ENCODE assay signal across 16 cellular contexts in the genomic region with DNA sequence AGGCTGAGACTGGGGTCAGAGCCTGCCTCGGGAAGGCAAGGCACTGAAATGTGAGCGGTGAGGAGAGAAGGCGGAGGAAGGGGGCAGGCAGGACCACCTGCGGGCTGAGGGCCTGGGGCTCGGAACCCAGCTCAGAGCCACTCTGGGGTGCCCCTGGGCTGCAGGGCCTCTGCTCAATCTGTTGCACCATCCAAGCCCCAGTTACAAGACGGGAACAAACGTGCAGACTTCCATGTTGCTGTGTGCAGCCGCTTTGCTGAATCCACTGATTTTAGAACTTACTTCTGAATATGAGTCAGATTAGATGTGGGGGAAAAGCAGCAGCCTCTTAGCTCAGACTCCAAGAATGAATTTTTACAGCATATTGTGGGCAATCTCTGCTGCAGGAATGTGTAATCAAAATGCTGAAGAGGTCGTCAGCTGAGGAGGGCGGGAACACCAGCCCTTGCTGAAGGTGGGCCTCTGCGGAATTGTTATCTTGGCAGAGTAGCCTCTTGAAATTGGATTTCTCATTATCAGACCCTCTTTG. TPM values are rescaled to one million over a fixed set of nuclear protein-coding genes. Genes with fewer than 3 reads are reported as not detected.
DNase-seq lines count a peak whose midpoint lies in the region; ATAC-seq, FAIRE-seq and TF ChIP-seq lines count a peak whose summit lies in the region.
"Had no signal": no experiment of that assay in that cellular context is flagged by ENCODE, and none has a peak within 500 bp of the region (broad histone marks: within the 10 kb centered on the region; RNA-seq: fewer than 3 reads in every experiment).

No MANE protein-coding gene starts in this region.

- H2BK12ac ChIP-seq in neuronal stem cell (ENCODE audit: low read length) = no peak overlapping the region

- H3K36me3 ChIP-seq in BJ (ENCODE audit: control insufficient read depth, insufficient read depth, low read length) (no peaks in the 10 kb centered on the region), neuronal stem cell (replicated peaks in 1 of 2; ENCODE audit: control insufficient read depth in 2 of 2, insufficient read depth in 2 of 2, low read length in 2 of 2) (no peaks in the 10 kb centered on the region), kidney (ENCODE audit: control insufficient read depth in 1 of 2, insufficient read depth in 2 of 2, low read length in 2 of 2) (no peaks in the 10 kb centered on the region)
- H3K36me3 ChIP-seq: HAP-1, pancreas, WERI-Rb-1 had no signal

- peak overlapping the region; percentile 70 for H3K9ac ChIP-seq in neuronal stem cell (ENCODE audit: low read depth, low read length, poor library complexity)
- H3K9ac ChIP-seq in kidney (ENCODE audit: low read length in 2 of 2) = no peak overlapping the region

- H3K4me3 ChIP-seq in BJ (ENCODE audit: low read depth, low read length) (no peak overlapping the region), choroid plexus epithelial cell (ENCODE audit: low read depth, low read length) (no peak overlapping the region), neuronal stem cell (ENCODE audit: low read length in 2 of 2) (peak overlapping the region in 1 of 2 donors; percentile 47), kidney (ENCODE audit: low read length in 2 of 2) (no peak overlapping the region)
- H3K4me3 ChIP-seq: HAP-1, pancreas had no signal

- H3K4ac ChIP-seq in neuronal stem cell (ENCODE audit: low read length) = no peak overlapping the region

- peak overlapping the region; percentile 48 for H2BK120ac ChIP-seq in neuronal stem cell (ENCODE audit: low read depth, low read length)

- no peak for ATAC-seq in GM18868 (IDR thresholded peaks at IDR 0.05; ENCODE audit: unreplicated experiment)
- ATAC-seq: activated T-cell treated with anti-CD3 and anti-CD28 coated beads, Interleukin-2, amount 50 U/mL, for 4 hours; pancreas; stimulated activated naive CD8-positive, alpha-beta T cell treated with anti-CD3 and anti-CD28 coated beads, Interleukin-15, Interleukin-2, amounts not matched to agents 100 U/mL and 50 U/mL, for 24 hours had no signal

- no peak overlapping the region for H3K4me2 ChIP-seq in neuronal stem cell (ENCODE audit: insufficient read depth, low read length, poor library complexity, severe bottlenecking)

- H3K23ac ChIP-seq in neuronal stem cell (ENCODE audit: low read depth, low read length, poor library complexity) = no peak overlapping the region

- POLR2A ChIA-PET in BJ (lab: Charles Lee) = interaction anchor here (1.1 kb wide), 1 partner anchor 10 kb away, joined by 3 read pairs; no protein-coding TSS in a partner anchor

- no peak overlapping the region for H4K91ac ChIP-seq in neuronal stem cell (ENCODE audit: low read depth, low read length, poor library complexity)

- peak overlapping the region; percentile 82 for H2BK15ac ChIP-seq in neuronal stem cell (ENCODE audit: low read length)

- CTCF ChIA-PET in BJ (lab: Yijun Ruan, JAX) = no interaction called here

- no peak for TF ChIP-seq CTCF in BJ (IDR thresholded peaks at IDR 0.05; ENCODE audit: insufficient read depth, low read depth, low read length)
- TF ChIP-seq CTCF in choroid plexus epithelial cell (conservative IDR thresholded peaks at IDR 0.05; ENCODE audit: low read depth, low read length) = no peak
- TF ChIP-seq CTCF in kidney (IDR thresholded peaks at IDR 0.05; ENCODE audit: borderline replicate concordance, extremely low read depth, insufficient read depth) = no peak

- H3K18ac ChIP-seq in neuronal stem cell (ENCODE audit: low read length) = peak overlapping the region; percentile 44

- H3K27me3 ChIP-seq in BJ (ENCODE audit: control insufficient read depth, insufficient read depth, low read length) (peaks cover 2% of the 10 kb centered on the region; the same call in 1 of the 2 replicates), neuronal stem cell (ENCODE audit: control insufficient read depth in 3 of 3, insufficient read depth in 3 of 3, low read depth in 1 of 3, low read length in 3 of 3) (peaks cover 0 to 32% (median 0%) of the 10 kb centered on the region in 3 experiments)
- H3K27me3 ChIP-seq: pancreas had no signal

- peaks cover 2% of the 10 kb centered on the region for H3K79me1 ChIP-seq in neuronal stem cell (ENCODE audit: low read depth, low read length)

- no peak overlapping the region for H2AK5ac ChIP-seq in neuronal stem cell (ENCODE audit: low read depth, low read length)

- no peaks in the 10 kb centered on the region for H3K9me3 ChIP-seq in neuronal stem cell (replicated peaks in 1 of 2; ENCODE audit: control insufficient read depth in 2 of 2, insufficient read depth in 1 of 2, low read depth in 1 of 2, low read length in 2 of 2)
- no peaks in the 10 kb centered on the region for H3K9me3 ChIP-seq in kidney (ENCODE audit: control insufficient read depth in 1 of 2, low read length in 2 of 2)
- H3K9me3 ChIP-seq: HAP-1, pancreas had no signal

- peak overlapping the region; percentile 27 for H2BK5ac ChIP-seq in neuronal stem cell (ENCODE audit: low read length)

- intact Hi-C loops in kidney (cut with DNase I) = no loop called here

- no peak overlapping the region for H3K27ac ChIP-seq in neuronal stem cell (replicated peaks; ENCODE audit: low read length)
- no peak overlapping the region for H3K27ac ChIP-seq in kidney (ENCODE audit: low read depth in 2 of 2, low read length in 2 of 2)
- H3K27ac ChIP-seq: pancreas, WERI-Rb-1 had no signal

- H3K4me1 ChIP-seq in neuronal stem cell (ENCODE audit: control insufficient read depth in 2 of 2, insufficient read depth in 1 of 2, low read depth in 1 of 2, low read length in 2 of 2) (peaks cover 0 to 2% of the 10 kb centered on the region in 2 donors), kidney (ENCODE audit: control insufficient read depth in 1 of 2, insufficient read depth in 1 of 2, low read depth in 1 of 2, low read length in 2 of 2) (no peaks in the 10 kb centered on the region)
- H3K4me1 ChIP-seq: HAP-1, pancreas had no signal

- DNase-seq in BJ (ENCODE audit: low read depth) (peak; percentile 73), LHCN-M2 (ENCODE audit: low read depth) (peak; percentile 53), choroid plexus epithelial cell (ENCODE audit: low read depth) (peak; percentile 81), neuronal stem cell (ENCODE audit: low spot score) (no peak), kidney (no peak), HuH-7 (ENCODE audit: low spot score) (no peak)
- DNase-seq in activated CD4-positive, alpha-beta T cell treated with anti-CD3 and anti-CD28 coated beads, Interleukin-2, amount 50 U/mL, for 48 hours = no peak
- DNase-seq: activated T-cell treated with anti-CD3 and anti-CD28 coated beads, Interleukin-2, amount 50 U/mL, for 4 hours; COR-L47; Kasumi-1; stimulated activated naive CD8-positive, alpha-beta T cell treated with anti-CD3 and anti-CD28 coated beads, Interleukin-15, Interleukin-2, amounts not matched to agents 100 U/mL and 50 U/mL, for 24 hours; WERI-Rb-1 had no signal

- no peak overlapping the region for H2AFZ ChIP-seq in neuronal stem cell (ENCODE audit: low read length)

- peak overlapping the region; percentile 19 for H4K8ac ChIP-seq in neuronal stem cell (ENCODE audit: low read depth, low read length)

- FAIRE-seq in kidney (lab: Jason Lieb, UNC) = no peak
- FAIRE-seq: colon, pancreas had no signal

- WGBS in neuronal stem cell (ENCODE audit: extremely low coverage in 2 of 2, insufficient read length in 2 of 2, insufficient replicate concordance in 1 of 2), 2 donors = no CpG with 5 or more reads among the region's 11 CpGs

- H3K14ac ChIP-seq in neuronal stem cell (ENCODE audit: low read length) = no peak overlapping the region

RNA-seq across cellular contexts. Expression of gene PARVG, which starts 21.6 kb away (rescaled TPM):
- polyA plus RNA-seq in BJ (2011; rRNA removed) (not detected in 2 replicates), kidney (ENCODE audit: insufficient read depth, low read depth, low replicate concordance) (2.5 TPM)
- 0.05 TPM in 1 of 2 replicates, not detected in the other for polyA minus RNA-seq in BJ (2011; rRNA and poly(A)+ RNA removed)
- total RNA-seq in LHCN-M2 (2014; rRNA removed) (not detected in 2 replicates), kidney (20.9 TPM)
- polyA plus RNA-seq in LHCN-M2 (2012) = not detected
- polyA plus RNA-seq in neuronal stem cell (2013, experiment 1 of 2) = 0.18 TPM
- 0.06 TPM for polyA plus RNA-seq in neuronal stem cell (2013, experiment 2 of 2)

Comparison
In these comparisons a context has a peak if more than half of its experiments do, and no peak if none do; other contexts are left out.
1. DNase-seq: peak in BJ (single experiment), LHCN-M2 (single experiment) and choroid plexus epithelial cell (single experiment); none in neuronal stem cell (single experiment), kidney (single experiment), activated CD4-positive, alpha-beta T cell treated with anti-CD3 and anti-CD28 coated beads, Interleukin-2, amount 50 U/mL, for 48 hours (0 of 2) and HuH-7 (single experiment).
2. RNA of gene PARVG, which starts 21.6 kb away (total RNA-seq): 20.9 TPM in kidney (single experiment); not detected in LHCN-M2; every median in the first group is over 10 times any median in the second.